In genomic region chr12:39386335-39386734, GRCh38 we compare ENCODE assay signal across 20 cellular contexts. TPM values are rescaled to one million over a fixed set of nuclear protein-coding genes. Genes with fewer than 3 reads are reported as not detected.
DNase-seq lines count a peak whose midpoint lies in the region; ATAC-seq and TF ChIP-seq lines count a peak whose summit lies in the region.
"Had no signal": no experiment of that assay in that cellular context is flagged by ENCODE, and none has a peak within 500 bp of the region (broad histone marks: within the 10 kb centered on the region; RNA-seq: fewer than 3 reads in every experiment).

No MANE protein-coding gene starts in this region.

- peaks cover 10% of the 10 kb centered on the region for H3F3A ChIP-seq in neural cell (ENCODE audit: insufficient read depth, low read length, poor library complexity, severe bottlenecking)

- H3K27ac Mint-ChIP-seq in activated CD4-positive, alpha-beta T cell treated with anti-CD3 and anti-CD28 coated beads, Interleukin-2, amount 10 ng/mL, durations not matched to agents 24 days and 14 days: no peak overlapping the region
- H3K27ac Mint-ChIP-seq: B cell; CD4-positive, alpha-beta T cell; CD8-positive, alpha-beta T cell had no signal

- H3K9me3 Mint-ChIP-seq in activated CD4-positive, alpha-beta T cell treated with anti-CD3 and anti-CD28 coated beads, Interleukin-2, amount 10 ng/mL, durations not matched to agents 24 days and 14 days: no peaks in the 10 kb centered on the region
- H3K9me3 Mint-ChIP-seq: CD4-positive, alpha-beta T cell; CD8-positive, alpha-beta T cell had no signal

- no peaks in the 10 kb centered on the region for H3K27me3 ChIP-seq in neural cell (ENCODE audit: insufficient read depth, low read depth, low read length)
- H3K27me3 ChIP-seq: BLaER1 treated with 17β-estradiol and CSF1 and Interleukin-3, amounts not matched to agents 10 nM and 100 nM had no signal

- no peak overlapping the region for H3K4me3 ChIP-seq in neural cell (ENCODE audit: low read length)
- H3K4me3 ChIP-seq: A549; BLaER1 treated with 17β-estradiol and CSF1 and Interleukin-3, amounts not matched to agents 10 nM and 100 nM had no signal

- no peaks in the 10 kb centered on the region for H3K36me3 ChIP-seq in neural cell (ENCODE audit: insufficient read depth, low read length)
- H3K36me3 ChIP-seq: BLaER1 treated with 17β-estradiol and CSF1 and Interleukin-3, amounts not matched to agents 10 nM and 100 nM had no signal

- H3K27me3 Mint-ChIP-seq in activated CD4-positive, alpha-beta T cell treated with anti-CD3 and anti-CD28 coated beads, Interleukin-2, amount 10 ng/mL, durations not matched to agents 24 days and 14 days: no peaks in the 10 kb centered on the region
- H3K27me3 Mint-ChIP-seq: CD4-positive, alpha-beta T cell had no signal

- no peak overlapping the region for H3K27ac ChIP-seq in neural cell (ENCODE audit: low read length)
- H3K27ac ChIP-seq: 22Rv1; A549; BLaER1 treated with 17β-estradiol and CSF1 and Interleukin-3, amounts not matched to agents 10 nM and 100 nM; C4-2B had no signal

- TF ChIP-seq EP300 in neural cell (conservative IDR thresholded peaks at IDR 0.05; ENCODE audit: poor library complexity, severe bottlenecking): peak; percentile 80

- no peaks in the 10 kb centered on the region for H3K36me3 Mint-ChIP-seq in activated CD4-positive, alpha-beta T cell treated with anti-CD3 and anti-CD28 coated beads, Interleukin-2, amount 10 ng/mL, durations not matched to agents 24 days and 14 days (ENCODE audit: low read depth)
- H3K36me3 Mint-ChIP-seq: CD8-positive, alpha-beta T cell had no signal

- no peak overlapping the region for H3K9ac ChIP-seq in neural cell (ENCODE audit: low read length)
- H3K9ac ChIP-seq: BLaER1 treated with 17β-estradiol and CSF1 and Interleukin-3, amounts not matched to agents 10 nM and 100 nM had no signal

- H4K20me1 ChIP-seq in neural cell (ENCODE audit: insufficient read depth): no peaks in the 10 kb centered on the region
- H4K20me1 ChIP-seq: BLaER1 treated with 17β-estradiol and CSF1 and Interleukin-3, amounts not matched to agents 10 nM and 100 nM had no signal

- H3K4me3 Mint-ChIP-seq in activated CD4-positive, alpha-beta T cell treated with anti-CD3 and anti-CD28 coated beads, Interleukin-2, amount 10 ng/mL, durations not matched to agents 24 days and 14 days: no peak overlapping the region
- H3K4me3 Mint-ChIP-seq: B cell; CD4-positive, alpha-beta T cell; CD8-positive, alpha-beta T cell had no signal

- ATAC-seq in esophagus mucosa (peak; percentile 50), HG03097 (IDR thresholded peaks at IDR 0.05; ENCODE audit: low FRiP score, unreplicated experiment) (no peak), HG03457 (IDR thresholded peaks at IDR 0.05; ENCODE audit: unreplicated experiment) (no peak)
- ATAC-seq: A549; CD8-positive, alpha-beta T cell had no signal

- DNase-seq in DMS53 (lab: John Stamatoyannopoulos, UW) (peak; percentile 27), DMS53 treated with DMSO at 0.1 percent for 48 hours (lab: John Stamatoyannopoulos, UW; ENCODE audit: unreplicated experiment) (no peak)
- DNase-seq in activated CD4-positive, alpha-beta T cell treated with anti-CD3 and anti-CD28 coated beads, Interleukin-2, amount 10 ng/mL, durations not matched to agents 24 days and 14 days: peak; percentile 22
- no peak for DNase-seq in activated CD4-positive, alpha-beta T cell treated with anti-CD3 and anti-CD28 coated beads for 48 hours
- DNase-seq: AML-193; Calu3; CD4-positive, alpha-beta T cell; CD8-positive, alpha-beta T cell; DMS79 treated with DMSO at 0.1 percent for 48 hours; GF-D8 had no signal

- H3K79me2 ChIP-seq in neural cell (replicated peaks; ENCODE audit: insufficient read depth, low read length): peaks cover 24% of the 10 kb centered on the region

- TF ChIP-seq RAD21 in neural cell (conservative IDR thresholded peaks at IDR 0.05): no peak

- H3K9me2 ChIP-seq in neural cell (ENCODE audit: insufficient read depth, low read length): no peaks in the 10 kb centered on the region

- no peaks in the 10 kb centered on the region for H3K4me1 Mint-ChIP-seq in activated CD4-positive, alpha-beta T cell treated with anti-CD3 and anti-CD28 coated beads, Interleukin-2, amount 10 ng/mL, durations not matched to agents 24 days and 14 days
- H3K4me1 Mint-ChIP-seq: B cell had no signal

- no peaks in the 10 kb centered on the region for H3K9me3 ChIP-seq in neural cell (ENCODE audit: low read length)
- H3K9me3 ChIP-seq: A549; BLaER1 treated with 17β-estradiol and CSF1 and Interleukin-3, amounts not matched to agents 10 nM and 100 nM; Caco-2 had no signal

- H2AFZ ChIP-seq in neural cell (ENCODE audit: low read depth, low read length): no peak overlapping the region

- intact Hi-C loops in activated CD4-positive, alpha-beta T cell treated with anti-CD3 and anti-CD28 coated beads, Interleukin-2, amount 10 ng/mL, durations not matched to agents 24 days and 14 days (cut with micrococcal nuclease): no loop called here

- TF ChIP-seq CTCF in neural cell (IDR thresholded peaks at IDR 0.05; ENCODE audit: poor library complexity, severe bottlenecking): no peak

- H3K4me2 ChIP-seq in neural cell (ENCODE audit: low read length): no peak overlapping the region
- H3K4me2 ChIP-seq: A549; BLaER1 treated with 17β-estradiol and CSF1 and Interleukin-3, amounts not matched to agents 10 nM and 100 nM had no signal

TF ChIP-seq in neural cell, 6 proteins besides CTCF, POLR2A, EP300 and RAD21:
- TF ChIP-seq MXI1 (conservative IDR thresholded peaks at IDR 0.05; ENCODE audit: poor library complexity, severe bottlenecking): no peak
- peak; percentile 35 for TF ChIP-seq POLR2AphosphoS5 (IDR thresholded peaks at IDR 0.05)

RNA-seq across cellular contexts. Expression of gene KIF21A, which starts 56.6 kb away (rescaled TPM):
- total RNA-seq in activated CD4-positive, alpha-beta T cell treated with anti-CD3 and anti-CD28 coated beads, Interleukin-2, amount 10 ng/mL, durations not matched to agents 24 days and 14 days: 28.1 and 29.5 TPM in 2 replicates
- 19.0 TPM for total RNA-seq in esophagus mucosa
- polyA plus RNA-seq in neural cell: 119 and 130 TPM in 2 replicates
- 235 and 291 TPM in 2 replicates for polyA minus RNA-seq in neural cell

Comparison
In these comparisons a context has a peak if more than half of its experiments do, and no peak if none do; other contexts are left out.
1. DNase-seq: peak in DMS53 (single experiment) and activated CD4-positive, alpha-beta T cell treated with anti-CD3 and anti-CD28 coated beads, Interleukin-2, amount 10 ng/mL, durations not matched to agents 24 days and 14 days (single experiment); none in DMS53 treated with DMSO at 0.1 percent for 48 hours (single experiment) and activated CD4-positive, alpha-beta T cell treated with anti-CD3 and anti-CD28 coated beads for 48 hours (single experiment).